Comparison of ENCODE assay signal across 34 cellular contexts in the genomic region with DNA sequence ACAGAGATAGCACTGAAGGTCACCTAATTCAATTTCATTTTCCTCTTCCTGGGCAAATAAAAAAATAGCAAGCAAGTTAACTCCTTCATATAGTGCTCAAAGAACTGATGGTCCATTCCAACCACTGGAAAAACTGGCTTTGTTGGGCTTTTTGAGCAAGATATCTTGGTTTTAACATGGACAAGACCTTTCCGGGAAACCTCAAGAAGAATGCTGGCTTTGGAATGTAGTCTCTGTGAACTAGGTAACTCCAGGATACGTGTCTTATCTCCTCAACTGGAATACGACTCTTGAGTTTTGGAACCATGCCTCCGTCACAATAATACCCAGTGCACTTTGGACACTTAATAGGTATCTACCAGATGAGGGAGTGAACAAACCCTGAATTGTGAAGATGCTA.
"Had no signal": no experiment of that assay in that cellular context is flagged by ENCODE, and none has a peak within 500 bp of the region (broad histone marks: within the 10 kb centered on the region; RNA-seq: fewer than 3 reads in every experiment).

No MANE protein-coding gene starts in this region.

- H3K4me3 ChIP-seq: MG63 had no signal

- DNase-seq: Karpas-422, Kasumi-1, MG63, MM.1S, MV-4-11, NCI-H1048, NCI-H1092, NCI-H1092 treated with DMSO at 0.1 percent for 48 hours, NCI-H1105, NCI-H1105 treated with DMSO at 0.1 percent for 48 hours, NCI-H1417, NCI-H1417 treated with DMSO at 0.1 percent for 48 hours, NCI-H1436, NCI-H1436 treated with DMSO at 0.1 percent for 48 hours, NCI-H146, NCI-H1694, NCI-H1694 treated with DMSO at 0.1 percent for 48 hours, NCI-H187, NCI-H187 treated with DMSO at 0.1 percent for 48 hours, NCI-H1930, NCI-H2029, NCI-H2029 treated with DMSO at 0.1 percent for 48 hours, NCI-H2081, NCI-H2081 treated with DMSO at 0.1 percent for 48 hours, NCI-H2107, NCI-H2171, NCI-H2171 treated with DMSO at 0.1 percent for 48 hours, NCI-H2227 treated with DMSO at 0.1 percent for 48 hours, NCI-H226, NCI-H345, NCI-H446, NCI-H446 treated with DMSO at 0.1 percent for 48 hours, NCI-H510A, NCI-H510A treated with DMSO at 0.1 percent for 48 hours had no signal

- H3K36me3 ChIP-seq: MG63 had no signal

- H3K9me3 ChIP-seq: MG63 had no signal

- H3K27me3 ChIP-seq: MG63 had no signal
